ENCODE assay signal across 11 cellular contexts in genomic region chr6:35486005-35486925, GRCh38. TPM values are rescaled to one million over a fixed set of nuclear protein-coding genes. Genes with fewer than 3 reads are reported as not detected.
DNase-seq lines count a peak whose midpoint lies in the region; ATAC-seq and TF ChIP-seq lines count a peak whose summit lies in the region.
"Had no signal": no experiment of that assay in that cellular context is flagged by ENCODE, and none has a peak within 500 bp of the region (broad histone marks: within the 10 kb centered on the region; RNA-seq: fewer than 3 reads in every experiment).

No MANE protein-coding gene starts in this region.

- peaks cover 62% of the 10 kb centered on the region for H3K4me1 ChIP-seq in PC-9 (replicated peaks; ENCODE audit: insufficient read depth)

- H3K9me3 Mint-ChIP-seq in activated CD8-positive, alpha-beta T cell treated with anti-CD3 and anti-CD28 coated beads for 36 hours = no peaks in the 10 kb centered on the region
- H3K9me3 Mint-ChIP-seq: activated naive CD4-positive, alpha-beta T cell treated with anti-CD3 and anti-CD28 coated beads, Interleukin-2, amount 50 U/mL, for 72 hours had no signal

- H3K36me3 Mint-ChIP-seq in activated CD8-positive, alpha-beta T cell treated with anti-CD3 and anti-CD28 coated beads for 36 hours (ENCODE audit: low read depth) = no peaks in the 10 kb centered on the region
- H3K36me3 Mint-ChIP-seq: activated naive CD4-positive, alpha-beta T cell treated with anti-CD3 and anti-CD28 coated beads, Interleukin-2, amount 50 U/mL, for 72 hours had no signal

- H3K27ac ChIP-seq in C4-2B (peak overlapping the region; percentile 81), PC-9 (peak overlapping the region; percentile 99)

- peak overlapping the region; percentile 58 for H3K4me3 ChIP-seq in PC-9

- H4K20me1 ChIP-seq in PC-9 (ENCODE audit: insufficient read depth) = no peaks in the 10 kb centered on the region

- peaks cover 45% of the 10 kb centered on the region for H3F3A ChIP-seq in PC-9 (ENCODE audit: insufficient read depth, low read depth)

- TF ChIP-seq CTCF in C4-2B (conservative IDR thresholded peaks at IDR 0.05) (no peak), PC-9 (conservative IDR thresholded peaks at IDR 0.05) (no peak), omental fat pad (IDR thresholded peaks at IDR 0.05) (no peak), GM13976 (IDR thresholded peaks at IDR 0.05; ENCODE audit: borderline replicate concordance, control extremely low read depth, extremely low read depth, insufficient read depth, missing control alignments) (no peak)
- TF ChIP-seq CTCF in activated CD8-positive, alpha-beta T cell treated with anti-CD3 and anti-CD28 coated beads for 36 hours (IDR thresholded peaks at IDR 0.05) = no peak

- H3K27me3 ChIP-seq in PC-9 (ENCODE audit: insufficient read depth, low read depth) = no peaks in the 10 kb centered on the region

- intact Hi-C loops in PC-9 (cut with micrococcal nuclease; ENCODE audit: unreplicated experiment) = no loop called here
- intact Hi-C loops in Right ventricle myocardium superior (cut with DNase I) = no loop called here
- intact Hi-C loops in activated CD8-positive, alpha-beta T cell treated with anti-CD3 and anti-CD28 coated beads for 36 hours (cut with micrococcal nuclease) = no loop called here

- H3K9me3 ChIP-seq in PC-9 (ENCODE audit: insufficient read depth, low read depth) = no peaks in the 10 kb centered on the region

- DNase-seq in PC-9 (peak; percentile 78 to 94), Right ventricle myocardium superior (peak; percentile 74), omental fat pad (ENCODE audit: low spot score) (no peak), GM13976 (ENCODE audit: low spot score) (no peak)
- no peak for DNase-seq in activated CD8-positive, alpha-beta T cell treated with anti-CD3 and anti-CD28 coated beads for 36 hours
- DNase-seq: AML-193, SHP77 treated with DMSO at 0.1 percent for 48 hours had no signal

- BruUV-seq in PC-9 (replicated peaks; lab: Mats Ljungman, UMichigan) = TSS peak; percentile 92

- H3K9me2 ChIP-seq in PC-9 (ENCODE audit: insufficient read depth) = no peaks in the 10 kb centered on the region

- CTCF ChIA-PET in PC-9 (lab: Charles Lee) = no interaction called here
- CTCF ChIA-PET in activated CD8-positive, alpha-beta T cell treated with anti-CD3 and anti-CD28 coated beads for 36 hours (lab: Charles Lee) = interaction anchor here (0.7 to 1.3 kb wide), 3 partner anchors 18 to 1074 kb away, joined by 3 to 5 read pairs (median 3); partner anchors contain the start of gene RPL10A

- ATAC-seq in Right ventricle myocardium superior (ENCODE audit: poor library complexity) = peak; percentile 25
- ATAC-seq in omental fat pad (ENCODE audit: low FRiP score) = peak; percentile 80
- ATAC-seq in GM19397 (IDR thresholded peaks at IDR 0.05; ENCODE audit: unreplicated experiment) = no peak
- no peak for ATAC-seq in activated CD8-positive, alpha-beta T cell treated with anti-CD3 and anti-CD28 coated beads for 36 hours
- ATAC-seq in HG03439 (IDR thresholded peaks at IDR 0.05; ENCODE audit: unreplicated experiment) = no peak
- ATAC-seq: activated naive CD4-positive, alpha-beta T cell treated with anti-CD3 and anti-CD28 coated beads, Interleukin-2, amount 50 U/mL, for 72 hours had no signal

- in situ Hi-C loops in GM13976 (cut with MboI; ENCODE audit: low sequenced_read_pairs, unreplicated experiment) = no loop called here

- peaks cover 37% of the 10 kb centered on the region for H3K79me2 ChIP-seq in PC-9 (ENCODE audit: low read depth)

- H3K4me1 Mint-ChIP-seq in activated CD8-positive, alpha-beta T cell treated with anti-CD3 and anti-CD28 coated beads for 36 hours (ENCODE audit: low read depth) = peaks cover 8% of the 10 kb centered on the region

- H3K27me3 Mint-ChIP-seq in activated CD8-positive, alpha-beta T cell treated with anti-CD3 and anti-CD28 coated beads for 36 hours = no peaks in the 10 kb centered on the region

- no peaks in the 10 kb centered on the region for H3K36me3 ChIP-seq in PC-9 (ENCODE audit: low read depth)

- POLR2A ChIA-PET in PC-9 (lab: Charles Lee; ENCODE audit: unreplicated experiment) = interaction anchor here (0.6 to 0.7 kb wide), 4 partner anchors 15 to 1063 kb away, joined by 3 to 4 read pairs (median 4); no protein-coding TSS in a partner anchor
- POLR2A ChIA-PET in activated CD8-positive, alpha-beta T cell treated with anti-CD3 and anti-CD28 coated beads for 36 hours (lab: Charles Lee) = interaction anchor here (24.5 kb wide), 1 partner anchor 15 kb away, joined by 327 read pairs; the partner anchor contains the start of gene RPL10A

- H3K27ac Mint-ChIP-seq in activated CD8-positive, alpha-beta T cell treated with anti-CD3 and anti-CD28 coated beads for 36 hours = no peak overlapping the region
- H3K27ac Mint-ChIP-seq: activated naive CD4-positive, alpha-beta T cell treated with anti-CD3 and anti-CD28 coated beads, Interleukin-2, amount 50 U/mL, for 72 hours had no signal

- no peak overlapping the region for H3K4me3 Mint-ChIP-seq in activated CD8-positive, alpha-beta T cell treated with anti-CD3 and anti-CD28 coated beads for 36 hours

- H2AFZ ChIP-seq in PC-9 = 0 out of 2 replicates have a peak overlapping the region, but pooled peaks have one; percentile 18

- H3K4me2 ChIP-seq in PC-9 = peak overlapping the region; percentile 98

RNA-seq across cellular contexts. Expression of gene TEAD3, which starts 10.6 kb away (rescaled TPM):
- total RNA-seq in PC-9 (2021) = 33.1 and 40.1 TPM in 2 replicates
- 25.4 TPM for total RNA-seq in Right ventricle myocardium superior
- 10 to 100 TPM in 3 of 4 donors, 1 to 10 TPM in 1; 8.2 to 16.0 (median 14.2) TPM for total RNA-seq in omental fat pad
- under 1 TPM; 0.68 to 0.81 TPM for total RNA-seq in activated CD8-positive, alpha-beta T cell treated with anti-CD3 and anti-CD28 coated beads for 36 hours

RNA-seq across cellular contexts. Expression of gene RPL10A, which starts 18.1 kb away (rescaled TPM):
- 1,335 and 1,742 TPM in 2 replicates for total RNA-seq in PC-9 (2021)
- total RNA-seq in Right ventricle myocardium superior = 535 TPM
- 1,000 to 10,000 TPM; 1,059 to 1,562 (median 1,256) TPM for total RNA-seq in omental fat pad
- total RNA-seq in activated CD8-positive, alpha-beta T cell treated with anti-CD3 and anti-CD28 coated beads for 36 hours = 1,000 to 10,000 TPM; 2,322 to 2,393 TPM

RNA-seq across cellular contexts. Expression of gene TULP1, which starts 26.4 kb away (rescaled TPM):
- total RNA-seq in PC-9 (2021) = not detected in 2 replicates
- total RNA-seq in Right ventricle myocardium superior = not detected
- total RNA-seq in omental fat pad = under 1 TPM in 1 of 4 donors, not detected in 3; 0.28 TPM
- total RNA-seq in activated CD8-positive, alpha-beta T cell treated with anti-CD3 and anti-CD28 coated beads for 36 hours = not detected
- total RNA-seq: activated naive CD4-positive, alpha-beta T cell treated with anti-CD3 and anti-CD28 coated beads, Interleukin-2, amount 50 U/mL, for 72 hours had no signal

RNA-seq across cellular contexts. Expression of gene FANCE, which starts 34.1 kb away (rescaled TPM):
- total RNA-seq in PC-9 (2021) (6.9 and 9.6 TPM in 2 replicates), Right ventricle myocardium superior (3.4 TPM), omental fat pad (1 to 10 TPM; 1.9 to 9.6 (median 5.4) TPM)
- total RNA-seq in activated CD8-positive, alpha-beta T cell treated with anti-CD3 and anti-CD28 coated beads for 36 hours = 10 to 100 TPM; 18.8 to 19.4 TPM

Comparison
In these comparisons a context has a peak if more than half of its experiments do, and no peak if none do; other contexts are left out.
1. DNase-seq: peak in PC-9 (2 of 2) and Right ventricle myocardium superior (single experiment); none in omental fat pad (single experiment), GM13976 (single experiment) and activated CD8-positive, alpha-beta T cell treated with anti-CD3 and anti-CD28 coated beads for 36 hours (single experiment).
2. ATAC-seq: peak in Right ventricle myocardium superior (single experiment) and omental fat pad (single experiment); none in GM19397 (single experiment), activated CD8-positive, alpha-beta T cell treated with anti-CD3 and anti-CD28 coated beads for 36 hours (single experiment) and HG03439 (single experiment).
3. RNA of gene TEAD3, which starts 10.6 kb away (total RNA-seq): 33.1 to 40.1 TPM in PC-9, 25.4 TPM in Right ventricle myocardium superior (single experiment) and 8.2 to 16.0 TPM in omental fat pad; 0.68 to 0.81 TPM in activated CD8-positive, alpha-beta T cell treated with anti-CD3 and anti-CD28 coated beads for 36 hours; every median in the first group is over 4 times any median in the second.